In the genomic region with DNA sequence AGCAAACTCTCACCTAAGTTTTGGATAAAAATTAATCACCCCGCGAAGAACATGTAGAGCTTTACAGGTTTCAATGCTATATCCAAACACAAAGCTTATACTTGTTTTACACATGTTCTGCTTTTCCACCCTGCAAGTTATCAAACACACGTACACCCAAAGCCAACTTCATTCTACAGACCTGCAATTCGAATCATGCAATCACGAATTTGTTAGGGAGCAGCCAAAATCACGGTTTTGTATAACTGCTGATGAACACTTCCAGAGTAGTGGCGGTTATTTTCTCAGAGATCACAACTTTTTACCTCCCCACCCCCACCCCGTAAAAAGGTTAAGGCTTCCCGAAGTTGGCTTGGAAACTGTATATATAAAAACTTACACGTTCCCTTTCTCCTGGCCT, we compare ENCODE assay signal across 1 cellular context.
TF ChIP-seq lines count a peak whose summit lies in the region.

No MANE protein-coding gene starts in this region.

TF ChIP-seq in K562, 482 proteins besides CTCF, POLR2A, EP300 and RAD21 (continued from another document):
- TF ChIP-seq SMAD1 (IDR thresholded peaks at IDR 0.05; ENCODE audit: low read depth, low read length, partially characterized antibody) (no peak), PCBP2 (IDR thresholded peaks at IDR 0.05; ENCODE audit: low read depth, low read length, poor library complexity, severe bottlenecking) (no peak), FOXJ2 (tag; IDR thresholded peaks at IDR 0.05) (no peak), CC2D1A (IDR thresholded peaks at IDR 0.05) (no peak), SAP30 (IDR thresholded peaks at IDR 0.05; ENCODE audit: borderline replicate concordance, insufficient read depth, low read depth, low read length, poor library complexity, severe bottlenecking) (no peak), POU5F1 (IDR thresholded peaks at IDR 0.05; ENCODE audit: borderline replicate concordance, low read depth, low read length, partially characterized antibody) (no peak), RCOR1 (IDR thresholded peaks at IDR 0.05; ENCODE audit: borderline replicate concordance in 1 of 2, low read depth in 2 of 2, low read length in 2 of 2) (peak in 1 of 2 experiments; percentile 40; a peak in 1 of 4 replicates), JUNB (CRISPR knock-in tag; conservative IDR thresholded peaks at IDR 0.05) (no peak), MXI1 (IDR thresholded peaks at IDR 0.05; ENCODE audit: low read depth, low read length) (peak; percentile 35; the same call in 1 of the 2 replicates), ETV5 (CRISPR knock-in tag; IDR thresholded peaks at IDR 0.05; ENCODE audit: low read depth) (no peak), ZNF644 (tag; IDR thresholded peaks at IDR 0.05; ENCODE audit: low read depth) (no peak), ZNF699 (CRISPR knock-in tag; IDR thresholded peaks at IDR 0.05; ENCODE audit: insufficient replicate concordance) (no peak), SMARCC2 (IDR thresholded peaks at IDR 0.05; ENCODE audit: low read depth) (0 out of 2 replicates have a peak, but pooled peaks have one; percentile 10), MLLT1 (IDR thresholded peaks at IDR 0.05) (peak in 1 of 2 experiments; percentile 36; a peak in 1 of 4 replicates), TCFL5 (CRISPR knock-in tag; conservative IDR thresholded peaks at IDR 0.05) (no peak), PML (IDR thresholded peaks at IDR 0.05; ENCODE audit: low read length) (no peak), SIX5 (IDR thresholded peaks at IDR 0.05; ENCODE audit: borderline replicate concordance in 1 of 2, insufficient read depth in 1 of 2, low read depth in 1 of 2, low read length in 2 of 2) (no peak), IRF2 (CRISPR knock-in tag; IDR thresholded peaks at IDR 0.05) (no peak), HNRNPH1 (optimal IDR thresholded peaks at IDR 0.05; ENCODE audit: low read depth, low read length) (no peak), ZNF3 (CRISPR knock-in tag; IDR thresholded peaks at IDR 0.05) (0 out of 2 replicates have a peak, but pooled peaks have one; percentile 7), ZNF449 (CRISPR knock-in tag; IDR thresholded peaks at IDR 0.05) (no peak), FOXO4 (CRISPR knock-in tag; IDR thresholded peaks at IDR 0.05) (no peak), PHF8 (IDR thresholded peaks at IDR 0.05; ENCODE audit: borderline replicate concordance, low read length) (no peak), MAZ (CRISPR knock-in tag; conservative IDR thresholded peaks at IDR 0.05 in 1 of 2, IDR thresholded peaks at IDR 0.05 in 1 of 2) (no peak), CTBP1 (IDR thresholded peaks at IDR 0.05; ENCODE audit: borderline replicate concordance) (no peak), PHB2 (IDR thresholded peaks at IDR 0.05; ENCODE audit: low read depth) (no peak), ZSCAN29 (IDR thresholded peaks at IDR 0.05) (peak; percentile 54; the same call in 1 of the 2 replicates), PRPF4 (IDR thresholded peaks at IDR 0.05; ENCODE audit: insufficient read depth, low read depth, low read length, poor library complexity, severe bottlenecking) (no peak), KDM1A (IDR thresholded peaks at IDR 0.05) (peak; percentile 65 to 66; a peak in 3 of 4 replicates)
- TF ChIP-seq, protein P1, sequence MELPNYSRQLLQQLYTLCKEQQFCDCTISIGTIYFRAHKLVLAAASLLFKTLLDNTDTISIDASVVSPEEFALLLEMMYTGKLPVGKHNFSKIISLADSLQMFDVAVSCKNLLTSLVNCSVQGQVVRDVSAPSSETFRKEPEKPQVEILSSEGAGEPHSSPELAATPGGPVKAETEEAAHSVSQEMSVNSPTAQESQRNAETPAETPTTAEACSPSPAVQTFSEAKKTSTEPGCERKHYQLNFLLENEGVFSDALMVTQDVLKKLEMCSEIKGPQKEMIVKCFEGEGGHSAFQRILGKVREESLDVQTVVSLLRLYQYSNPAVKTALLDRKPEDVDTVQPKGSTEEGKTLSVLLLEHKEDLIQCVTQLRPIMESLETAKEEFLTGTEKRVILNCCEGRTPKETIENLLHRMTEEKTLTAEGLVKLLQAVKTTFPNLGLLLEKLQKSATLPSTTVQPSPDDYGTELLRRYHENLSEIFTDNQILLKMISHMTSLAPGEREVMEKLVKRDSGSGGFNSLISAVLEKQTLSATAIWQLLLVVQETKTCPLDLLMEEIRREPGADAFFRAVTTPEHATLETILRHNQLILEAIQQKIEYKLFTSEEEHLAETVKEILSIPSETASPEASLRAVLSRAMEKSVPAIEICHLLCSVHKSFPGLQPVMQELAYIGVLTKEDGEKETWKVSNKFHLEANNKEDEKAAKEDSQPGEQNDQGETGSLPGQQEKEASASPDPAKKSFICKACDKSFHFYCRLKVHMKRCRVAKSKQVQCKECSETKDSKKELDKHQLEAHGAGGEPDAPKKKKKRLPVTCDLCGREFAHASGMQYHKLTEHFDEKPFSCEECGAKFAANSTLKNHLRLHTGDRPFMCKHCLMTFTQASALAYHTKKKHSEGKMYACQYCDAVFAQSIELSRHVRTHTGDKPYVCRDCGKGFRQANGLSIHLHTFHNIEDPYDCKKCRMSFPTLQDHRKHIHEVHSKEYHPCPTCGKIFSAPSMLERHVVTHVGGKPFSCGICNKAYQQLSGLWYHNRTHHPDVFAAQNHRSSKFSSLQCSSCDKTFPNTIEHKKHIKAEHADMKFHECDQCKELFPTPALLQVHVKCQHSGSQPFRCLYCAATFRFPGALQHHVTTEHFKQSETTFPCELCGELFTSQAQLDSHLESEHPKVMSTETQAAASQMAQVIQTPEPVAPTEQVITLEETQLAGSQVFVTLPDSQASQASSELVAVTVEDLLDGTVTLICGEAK (IDR thresholded peaks at IDR 0.05) = peak; percentile 20; the same call in 1 of the 2 replicates
- TF ChIP-seq, protein P1 (CRISPR knock-in tag; IDR thresholded peaks at IDR 0.05) = no peak
- TF ChIP-seq, protein P2, sequence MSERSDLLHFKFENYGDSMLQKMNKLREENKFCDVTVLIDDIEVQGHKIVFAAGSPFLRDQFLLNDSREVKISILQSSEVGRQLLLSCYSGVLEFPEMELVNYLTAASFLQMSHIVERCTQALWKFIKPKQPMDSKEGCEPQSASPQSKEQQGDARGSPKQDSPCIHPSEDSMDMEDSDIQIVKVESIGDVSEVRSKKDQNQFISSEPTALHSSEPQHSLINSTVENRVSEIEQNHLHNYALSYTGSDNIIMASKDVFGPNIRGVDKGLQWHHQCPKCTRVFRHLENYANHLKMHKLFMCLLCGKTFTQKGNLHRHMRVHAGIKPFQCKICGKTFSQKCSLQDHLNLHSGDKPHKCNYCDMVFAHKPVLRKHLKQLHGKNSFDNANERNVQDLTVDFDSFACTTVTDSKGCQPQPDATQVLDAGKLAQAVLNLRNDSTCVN (CRISPR knock-in tag; IDR thresholded peaks at IDR 0.05) = no peak
